In the genomic region with DNA sequence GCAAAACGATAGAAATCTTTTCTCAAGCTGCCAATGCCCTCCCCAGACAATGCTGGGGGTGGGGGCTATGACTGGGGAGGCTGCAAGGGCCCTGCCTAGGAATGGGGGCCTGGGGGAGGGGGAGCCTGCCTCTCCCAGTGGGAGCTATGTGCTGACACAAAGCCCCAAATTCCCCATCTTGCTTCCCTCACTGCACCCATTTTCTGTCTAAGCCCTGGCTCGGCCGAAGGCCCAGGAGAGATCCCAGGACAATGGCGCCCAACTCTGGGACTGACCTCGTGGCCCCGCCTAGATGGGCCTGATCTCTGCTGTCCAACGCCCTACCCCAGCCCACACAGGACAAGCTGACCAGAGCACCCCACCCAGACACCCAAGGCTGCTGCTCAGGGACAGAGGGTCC, we compare ENCODE assay signal across 32 cellular contexts. TPM values are rescaled to one million over a fixed set of nuclear protein-coding genes. Genes with fewer than 3 reads are reported as not detected.
"Had no signal": no experiment of that assay in that cellular context is flagged by ENCODE, and none has a peak within 500 bp of the region (broad histone marks: within the 10 kb centered on the region; RNA-seq: fewer than 3 reads in every experiment).

No MANE protein-coding gene starts in this region.

- H3K4me1 Mint-ChIP-seq: mesothelial cell of epicardium had no signal

- H3K9me3 ChIP-seq: heart left ventricle, left ventricle myocardium inferior, neutrophil, ovary, prostate gland, suprapubic skin, thoracic aorta, tibial artery, upper lobe of right lung had no signal

- ATAC-seq: heart left ventricle, natural killer cell, right cardiac atrium, sciatic nerve, upper lobe of right lung had no signal

- FAIRE-seq: islet of Langerhans, urothelium cell line had no signal

- DNase-seq: heart left ventricle; hypothalamus; immature natural killer cell; left ventricle myocardium inferior; mesendoderm; naive B cell; natural killer cell; nephron progenitor cell; occipital lobe; ovary; posterior cingulate gyrus; retina; stimulated activated CD4-positive, alpha-beta T cell treated with anti-CD3 and anti-CD28 coated beads, Interleukin-12 subunit alpha, Interleukin-12 subunit beta, amount 100 ng/mL, for 4 hours; stimulated activated CD4-positive, alpha-beta T cell treated with anti-CD3 and anti-CD28 coated beads, Interleukin-15, amount 100 ng/mL, for 24 hours; stimulated activated CD4-positive, alpha-beta T cell treated with anti-CD3 and anti-CD28 coated beads, Interleukin-2, amount 100 ng/mL, for 24 hours; stimulated activated CD4-positive, alpha-beta T cell treated with anti-CD3 and anti-CD28 coated beads, Interleukin-4, amount 100 ng/mL, for 1 hour; stimulated activated naive CD4-positive, alpha-beta T cell; tibial artery; trophoblast cell; upper lobe of right lung had no signal

- H3K4me3 ChIP-seq: heart left ventricle, left ventricle myocardium inferior, lung, ovary, prostate gland, skin epidermis, suprapubic skin, thoracic aorta, tibial artery, upper lobe of right lung had no signal

- H3K36me3 ChIP-seq: heart left ventricle, left ventricle myocardium inferior, neutrophil, ovary, prostate gland, suprapubic skin, thoracic aorta, tibial artery, upper lobe of right lung had no signal

- H3K9me3 Mint-ChIP-seq: immature natural killer cell; mesothelial cell of epicardium; natural killer cell; nephron progenitor cell; stimulated activated naive CD8-positive, alpha-beta T cell treated with anti-CD3 and anti-CD28 coated beads, Interleukin-15, Interleukin-2, amounts not matched to agents 100 ng/mL and 50 ng/mL, for 24 hours had no signal

- H3K27me3 Mint-ChIP-seq: stimulated activated naive CD8-positive, alpha-beta T cell treated with anti-CD3 and anti-CD28 coated beads, Interleukin-15, Interleukin-2, amounts not matched to agents 100 ng/mL and 50 ng/mL, for 24 hours had no signal

- H3K27ac Mint-ChIP-seq: immature natural killer cell; mesothelial cell of epicardium; naive B cell; natural killer cell; nephron progenitor cell; stimulated activated naive CD8-positive, alpha-beta T cell treated with anti-CD3 and anti-CD28 coated beads, Interleukin-15, Interleukin-2, amounts not matched to agents 100 ng/mL and 50 ng/mL, for 24 hours had no signal

- H3K36me3 Mint-ChIP-seq: immature natural killer cell, mesothelial cell of epicardium, naive B cell, natural killer cell had no signal

- H3K27me3 ChIP-seq: heart left ventricle, ovary, suprapubic skin, tibial artery, upper lobe of right lung had no signal

- H3K27ac ChIP-seq: heart left ventricle, left ventricle myocardium inferior, neutrophil, ovary, prostate gland, skin epidermis, suprapubic skin, thoracic aorta, tibial artery, upper lobe of right lung had no signal

- H3K4me1 ChIP-seq: prostate gland, upper lobe of right lung had no signal

- H3K4me3 Mint-ChIP-seq: immature natural killer cell; mesothelial cell of epicardium; naive B cell; natural killer cell; nephron progenitor cell; stimulated activated naive CD8-positive, alpha-beta T cell treated with anti-CD3 and anti-CD28 coated beads, Interleukin-15, Interleukin-2, amounts not matched to agents 100 ng/mL and 50 ng/mL, for 24 hours had no signal

RNA-seq across cellular contexts. Expression of a gene that starts 11.1 kb away (rescaled TPM):
- polyA plus RNA-seq: immature natural killer cell had no signal
